In the genomic region with DNA sequence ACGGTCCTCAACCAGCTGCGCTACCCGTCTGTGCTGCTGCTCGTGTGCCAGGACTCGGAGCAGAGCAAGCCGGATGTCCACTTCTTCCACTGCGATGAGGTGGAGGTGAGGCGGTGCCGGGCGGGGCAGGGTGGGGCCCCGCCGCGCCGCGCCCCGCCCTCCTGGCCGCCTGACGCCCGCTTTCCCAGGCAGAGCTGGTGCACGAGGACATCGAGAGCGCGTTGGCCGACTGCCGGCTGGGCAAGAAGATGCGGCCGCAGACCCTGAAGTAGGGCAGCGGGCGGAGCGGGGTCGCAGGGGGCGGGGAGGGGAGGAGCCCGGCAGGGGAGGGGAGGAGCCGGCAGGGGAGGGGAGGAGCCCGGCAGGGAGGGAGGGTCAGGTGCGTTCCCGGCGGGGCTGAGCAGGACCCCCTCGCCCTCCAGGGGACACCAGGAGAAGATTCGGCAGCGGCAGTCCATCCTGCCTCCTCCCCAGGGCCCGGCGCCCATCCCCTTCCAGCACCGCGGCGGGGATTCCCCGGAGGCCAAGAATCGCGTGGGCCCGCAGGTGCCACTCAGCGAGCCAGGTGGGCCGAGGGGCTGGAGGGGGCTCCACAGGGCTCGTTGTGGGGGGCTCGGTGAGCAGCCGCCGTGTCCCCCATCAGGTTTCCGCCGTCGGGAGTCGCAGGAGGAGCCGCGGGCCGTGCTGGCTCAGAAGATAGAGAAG, we compare ENCODE assay signal across 8 cellular contexts. TPM values are rescaled to one million over a fixed set of nuclear protein-coding genes. Genes with fewer than 3 reads are reported as not detected.
DNase-seq lines count a peak whose midpoint lies in the region; ATAC-seq and TF ChIP-seq lines count a peak whose summit lies in the region.

No MANE protein-coding gene starts in this region.

- peak; percentile 24 to 60 for ATAC-seq in natural killer cell treated with Interleukin-12 subunit alpha and Interleukin-12 subunit beta and Interleukin-15 and Interleukin-18, amount 100 ng/mL, for 72 hours
- no peak for ATAC-seq in HG03442 (IDR thresholded peaks at IDR 0.05; ENCODE audit: unreplicated experiment)

- H3K4me3 Mint-ChIP-seq in activated naive CD4-positive, alpha-beta T cell treated with anti-CD3 and anti-CD28 coated beads, Interleukin-2, amount 50 U/mL, for 24 hours: peak overlapping the region; percentile 59
- H3K4me3 Mint-ChIP-seq in natural killer cell treated with Interleukin-12 subunit alpha and Interleukin-12 subunit beta and Interleukin-15 and Interleukin-18, amount 100 ng/mL, for 72 hours: no peak overlapping the region
- H3K4me3 Mint-ChIP-seq in chondrocyte (ENCODE audit: unreplicated experiment): no peak overlapping the region

- no peaks in the 10 kb centered on the region for H3K9me3 Mint-ChIP-seq in activated naive CD4-positive, alpha-beta T cell treated with anti-CD3 and anti-CD28 coated beads, Interleukin-2, amount 50 U/mL, for 24 hours
- H3K9me3 Mint-ChIP-seq in natural killer cell treated with Interleukin-12 subunit alpha and Interleukin-12 subunit beta and Interleukin-15 and Interleukin-18, amount 100 ng/mL, for 72 hours: no peaks in the 10 kb centered on the region
- no peaks in the 10 kb centered on the region for H3K9me3 Mint-ChIP-seq in chondrocyte (ENCODE audit: low read depth)

- H3K4me1 Mint-ChIP-seq in activated naive CD4-positive, alpha-beta T cell treated with anti-CD3 and anti-CD28 coated beads, Interleukin-2, amount 50 U/mL, for 24 hours: peaks cover 5% of the 10 kb centered on the region
- H3K4me1 Mint-ChIP-seq in natural killer cell treated with Interleukin-12 subunit alpha and Interleukin-12 subunit beta and Interleukin-15 and Interleukin-18, amount 100 ng/mL, for 72 hours (ENCODE audit: low read depth in 2 of 2): peaks cover 7 to 12% of the 10 kb centered on the region in 2 donors
- peaks cover 8% of the 10 kb centered on the region for H3K4me1 Mint-ChIP-seq in chondrocyte (ENCODE audit: low read depth)

- CTCF ChIA-PET in GM10248 (lab: Yijun Ruan, JAX): interaction anchor here (0.9 to 9.4 kb wide), 3 partner anchors 22 to 187 kb away, joined by 3 to 112 read pairs (median 7); partner anchors contain the start of gene TALDO1

- no peaks in the 10 kb centered on the region for H3K36me3 Mint-ChIP-seq in activated naive CD4-positive, alpha-beta T cell treated with anti-CD3 and anti-CD28 coated beads, Interleukin-2, amount 50 U/mL, for 24 hours
- H3K36me3 Mint-ChIP-seq in natural killer cell treated with Interleukin-12 subunit alpha and Interleukin-12 subunit beta and Interleukin-15 and Interleukin-18, amount 100 ng/mL, for 72 hours: no peaks in the 10 kb centered on the region
- H3K36me3 Mint-ChIP-seq in chondrocyte (ENCODE audit: low read depth): peaks cover 7% of the 10 kb centered on the region

- TF ChIP-seq CTCF in GM10248 (IDR thresholded peaks at IDR 0.05; ENCODE audit: control extremely low read depth, extremely low read depth, low read depth, missing control alignments): no peak
- TF ChIP-seq CTCF in chondrocyte (IDR thresholded peaks at IDR 0.05): no peak

- POLR2A ChIA-PET in GM10248 (lab: Yijun Ruan, JAX): no interaction called here

- H3K27ac Mint-ChIP-seq in activated naive CD4-positive, alpha-beta T cell treated with anti-CD3 and anti-CD28 coated beads, Interleukin-2, amount 50 U/mL, for 24 hours: no peak overlapping the region
- H3K27ac Mint-ChIP-seq in natural killer cell treated with Interleukin-12 subunit alpha and Interleukin-12 subunit beta and Interleukin-15 and Interleukin-18, amount 100 ng/mL, for 72 hours: no peak overlapping the region
- no peak overlapping the region for H3K27ac Mint-ChIP-seq in chondrocyte (ENCODE audit: unreplicated experiment)

- peaks cover 11% of the 10 kb centered on the region for H3K27me3 Mint-ChIP-seq in activated naive CD4-positive, alpha-beta T cell treated with anti-CD3 and anti-CD28 coated beads, Interleukin-2, amount 50 U/mL, for 24 hours
- peaks cover 7 to 15% of the 10 kb centered on the region in 2 donors for H3K27me3 Mint-ChIP-seq in natural killer cell treated with Interleukin-12 subunit alpha and Interleukin-12 subunit beta and Interleukin-15 and Interleukin-18, amount 100 ng/mL, for 72 hours
- H3K27me3 Mint-ChIP-seq in chondrocyte (ENCODE audit: low read depth): no peaks in the 10 kb centered on the region

- DNase-seq in GM10248 (ENCODE audit: extremely low spot score) (peak; percentile 82), NCI-H526 treated with DMSO at 0.1 percent for 48 hours (lab: John Stamatoyannopoulos, UW) (peak; percentile 62), inferior parietal cortex (ENCODE audit: extremely low spot score) (no peak), OCI-M1 (lab: John Stamatoyannopoulos, UW) (no peak), chondrocyte (ENCODE audit: low spot score) (no peak)
- DNase-seq in natural killer cell treated with Interleukin-12 subunit alpha and Interleukin-12 subunit beta and Interleukin-15 and Interleukin-18, amount 100 ng/mL, for 72 hours (ENCODE audit: low spot score): peak; percentile 58

RNA-seq across cellular contexts. Expression of gene EPS8L2, which starts 14.8 kb away (rescaled TPM):
- 10 to 100 TPM in 1 of 2 donors, 1 to 10 TPM in 1; 2.9 to 13.0 TPM for total RNA-seq in natural killer cell treated with Interleukin-12 subunit alpha and Interleukin-12 subunit beta and Interleukin-15 and Interleukin-18, amount 100 ng/mL, for 72 hours
- total RNA-seq in chondrocyte: 17.2 to 51.6 TPM (median 45.7 TPM) in 3 replicates

RNA-seq across cellular contexts. Expression of gene TMEM80, which starts 25.2 kb away (rescaled TPM):
- total RNA-seq in natural killer cell treated with Interleukin-12 subunit alpha and Interleukin-12 subunit beta and Interleukin-15 and Interleukin-18, amount 100 ng/mL, for 72 hours: 10 to 100 TPM; 15.3 to 20.3 TPM
- 16.9 to 31.3 TPM (median 20.3 TPM) in 3 replicates for total RNA-seq in chondrocyte

RNA-seq across cellular contexts. Expression of gene DEAF1, which starts 25.8 kb away (rescaled TPM):
- 10 to 100 TPM; 23.2 to 83.6 TPM for total RNA-seq in natural killer cell treated with Interleukin-12 subunit alpha and Interleukin-12 subunit beta and Interleukin-15 and Interleukin-18, amount 100 ng/mL, for 72 hours
- total RNA-seq in chondrocyte: 67.6 to 70.4 TPM (median 67.9 TPM) in 3 replicates

RNA-seq across cellular contexts. Expression of gene TALDO1, which starts 26.5 kb away (rescaled TPM):
- total RNA-seq in natural killer cell treated with Interleukin-12 subunit alpha and Interleukin-12 subunit beta and Interleukin-15 and Interleukin-18, amount 100 ng/mL, for 72 hours: 100 to 1,000 TPM; 201 to 242 TPM
- 128 to 227 TPM (median 151 TPM) in 3 replicates for total RNA-seq in chondrocyte

RNA-seq across cellular contexts. Expression of gene GATD1, which starts 56.5 kb away (rescaled TPM):
- total RNA-seq in natural killer cell treated with Interleukin-12 subunit alpha and Interleukin-12 subunit beta and Interleukin-15 and Interleukin-18, amount 100 ng/mL, for 72 hours: 10 to 100 TPM; 42.2 to 99.7 TPM
- 47.2 to 55.0 TPM (median 52.3 TPM) in 3 replicates for total RNA-seq in chondrocyte

Comparison
In these comparisons a context has a peak if more than half of its experiments do, and no peak if none do; other contexts are left out.
1. DNase-seq: peak in GM10248 (single experiment), NCI-H526 treated with DMSO at 0.1 percent for 48 hours (single experiment) and natural killer cell treated with Interleukin-12 subunit alpha and Interleukin-12 subunit beta and Interleukin-15 and Interleukin-18, amount 100 ng/mL, for 72 hours (single experiment); none in inferior parietal cortex (single experiment), OCI-M1 (single experiment) and chondrocyte (single experiment).